In genomic region chr14:24329736-24330135, GRCh38 we compare ENCODE assay signal across 11 cellular contexts. TPM values are rescaled to one million over a fixed set of nuclear protein-coding genes. Genes with fewer than 3 reads are reported as not detected.
DNase-seq lines count a peak whose midpoint lies in the region; ATAC-seq and TF ChIP-seq lines count a peak whose summit lies in the region.
"Had no signal": no experiment of that assay in that cellular context is flagged by ENCODE, and none has a peak within 500 bp of the region (broad histone marks: within the 10 kb centered on the region; RNA-seq: fewer than 3 reads in every experiment).

No MANE protein-coding gene starts in this region.

- BruUV-seq in IMR-90 (replicated peaks; lab: Mats Ljungman, UMichigan) = no TSS peak

- DNase-seq in IMR-90 = no peak
- DNase-seq in activated CD4-positive, alpha-beta T cell treated with anti-CD3 and anti-CD28 coated beads for 48 hours = peak; percentile 59
- DNase-seq in body of pancreas = peak in 3 of 4 donors; percentile 43 to 83 (median 45)
- peak; percentile 94 for DNase-seq in spleen
- no peak for DNase-seq in NCI-H1105 treated with DMSO at 0.1 percent for 48 hours (lab: John Stamatoyannopoulos, UW)
- DNase-seq in kidney tubule cell (ENCODE audit: low spot score) = no peak
- DNase-seq: DMS79 treated with DMSO at 0.1 percent for 48 hours, Karpas-422, RPMI8226 had no signal

- H3K14ac ChIP-seq in IMR-90 (replicated peaks; ENCODE audit: low read depth, low read length) = no peak overlapping the region

- H3K36me3 ChIP-seq in IMR-90 (ENCODE audit: control insufficient read depth, insufficient read depth, low read length) = no peaks in the 10 kb centered on the region
- no peaks in the 10 kb centered on the region for H3K36me3 ChIP-seq in body of pancreas (replicated peaks in 1 of 2; ENCODE audit: insufficient read depth in 1 of 2, low read depth in 2 of 2)
- H3K36me3 ChIP-seq in spleen = peaks cover 0 to 8% (median 0%) of the 10 kb centered on the region in 6 donors

- H3K79me1 ChIP-seq in IMR-90 (ENCODE audit: low read depth in 1 of 2, low read length in 2 of 2) = no peaks in the 10 kb centered on the region

- intact Hi-C loops in IMR-90 (cut with micrococcal nuclease) = no loop called here
- intact Hi-C loops in body of pancreas (cut with DNase I) = loop anchor here (10.0 kb wide), 1 partner anchor 105 kb away; no protein-coding TSS in a partner anchor
- intact Hi-C loops in spleen (cut with DNase I; ENCODE audit: low total_unique reads) = no loop called here

- no peak overlapping the region for H4K5ac ChIP-seq in IMR-90 (ENCODE audit: low read depth, low read length)

- H4K8ac ChIP-seq in IMR-90 (ENCODE audit: low read depth in 2 of 2, low read length in 2 of 2) = no peak overlapping the region

- TF ChIP-seq POLR2A in IMR-90 (IDR thresholded peaks at IDR 0.05; ENCODE audit: low read depth, low read length) (no peak), body of pancreas (IDR thresholded peaks at IDR 0.05) (peak in 1 of 3 donors; percentile 23), spleen (IDR thresholded peaks at IDR 0.05) (no peak)

- H3K4ac ChIP-seq in IMR-90 (ENCODE audit: low read depth, low read length) = no peak overlapping the region

- H3K9me1 ChIP-seq in IMR-90 (ENCODE audit: insufficient read depth, low read length) = no peaks in the 10 kb centered on the region; the same call in 1 of the 2 replicates

- CTCF ChIA-PET in IMR-90 (lab: Yijun Ruan, JAX) = interaction anchor here (5.6 kb wide), 1 partner anchor 101 kb away, joined by 63 read pairs; the partner anchor contains the start of genes CBLN3 and KHNYN

- TF ChIP-seq CTCF in IMR-90 (conservative IDR thresholded peaks at IDR 0.05; ENCODE audit: low read depth, low read length) (no peak), body of pancreas (IDR thresholded peaks at IDR 0.05) (no peak), spleen (IDR thresholded peaks at IDR 0.05 in 8 of 11, conservative IDR thresholded peaks at IDR 0.05 in 3 of 11) (peak in 1 of 11 experiments; percentile 6)

- in situ Hi-C loops in IMR-90 (cut with MboI; ENCODE audit: low sequenced_read_pairs) = loop anchor here (5.0 kb wide), 1 partner anchor 108 kb away; no protein-coding TSS in a partner anchor

- no peaks in the 10 kb centered on the region for H3K9me3 ChIP-seq in IMR-90 (ENCODE audit: control insufficient read depth, insufficient read depth, low read length)
- H3K9me3 ChIP-seq in body of pancreas = no peaks in the 10 kb centered on the region
- no peaks in the 10 kb centered on the region for H3K9me3 ChIP-seq in spleen

- no peak overlapping the region for H4K91ac ChIP-seq in IMR-90 (ENCODE audit: insufficient read depth, low read depth, low read length)

- peaks cover 3% of the 10 kb centered on the region; the same call in 1 of the 2 replicates for H3K4me1 ChIP-seq in IMR-90 (ENCODE audit: control insufficient read depth, insufficient read depth, low read length)
- H3K4me1 ChIP-seq in body of pancreas = peaks cover 31% of the 10 kb centered on the region
- H3K4me1 ChIP-seq in spleen = peaks cover 44 to 99% (median 83%) of the 10 kb centered on the region in 6 donors

- H2AK5ac ChIP-seq in IMR-90 (ENCODE audit: low read depth, low read length) = no peak overlapping the region; the same call in 1 of the 2 replicates

- H3K4me3 ChIP-seq in IMR-90 (ENCODE audit: insufficient read depth, low read depth, low read length) (no peak overlapping the region), body of pancreas (no peak overlapping the region), spleen (peak overlapping the region in 1 of 8 donors; percentile 28)

- H3K9ac ChIP-seq in IMR-90 (ENCODE audit: low read depth, low read length) = no peak overlapping the region

- no peak overlapping the region for H2BK15ac ChIP-seq in IMR-90 (ENCODE audit: low read depth, low read length)

- no peak overlapping the region for H2AK9ac ChIP-seq in IMR-90 (replicated peaks; ENCODE audit: low read depth, low read length, poor library complexity)

- H3K56ac ChIP-seq in IMR-90 (ENCODE audit: extremely low read depth, insufficient read depth, low read length) = no peak overlapping the region

- H3K27me3 ChIP-seq in IMR-90 (ENCODE audit: control insufficient read depth, insufficient read depth, low read length) (peaks cover 30% of the 10 kb centered on the region), body of pancreas (peaks cover under 1 to 5% of the 10 kb centered on the region in 2 donors), spleen (replicated peaks in 1 of 7) (peaks cover 0 to 26% (median 6%) of the 10 kb centered on the region in 7 donors)

- H4K20me1 ChIP-seq in IMR-90 (ENCODE audit: insufficient read depth, low read length) = no peaks in the 10 kb centered on the region

- POLR2A ChIA-PET in IMR-90 (lab: Charles Lee; ENCODE audit: unreplicated experiment) = no interaction called here

- no peak for ATAC-seq in IMR-90 (ENCODE audit: low read depth)
- no peak for ATAC-seq in body of pancreas
- no peak for ATAC-seq in HG02678 (IDR thresholded peaks at IDR 0.05; ENCODE audit: unreplicated experiment)
- ATAC-seq in HG03342 (IDR thresholded peaks at IDR 0.05; ENCODE audit: unreplicated experiment) = no peak

- H3K4me2 ChIP-seq in IMR-90 (ENCODE audit: low read depth, low read length) = no peak overlapping the region

- H3K27ac ChIP-seq in IMR-90 (ENCODE audit: insufficient read depth, low read length) (no peak overlapping the region), body of pancreas (no peak overlapping the region), spleen (peak overlapping the region in 7 of 8 donors; percentile 26 to 85 (median 52))

- no peak overlapping the region for H3K18ac ChIP-seq in IMR-90 (ENCODE audit: low read depth, low read length)

- dilution Hi-C loops in IMR-90 (cut with HindIII; ENCODE audit: low sequenced_read_pairs, unreplicated experiment) = no loop called here

- TF ChIP-seq RAD21 in IMR-90 (IDR thresholded peaks at IDR 0.05; ENCODE audit: low read length) = no peak

- H2BK120ac ChIP-seq in IMR-90 (ENCODE audit: low read depth, low read length) = no peak overlapping the region

- no peak overlapping the region for H3K23ac ChIP-seq in IMR-90 (ENCODE audit: low read depth, low read length)

- no CpG with 5 or more reads among the region's 9 CpGs for WGBS in IMR-90 (ENCODE audit: extremely low coverage in 2 of 2, insufficient read length in 1 of 2), 2 experiments
- 45 to 70% methylated on average over 6 to 9 of the region's 9 CpGs for WGBS in body of pancreas, 2 donors
- 12 to 48% (median 32%) methylated on average over 2 to 9 of the region's 9 CpGs for WGBS in spleen, 5 donors

- no peak overlapping the region for H2BK20ac ChIP-seq in IMR-90 (ENCODE audit: low read depth, low read length)

- no peak overlapping the region for H2BK5ac ChIP-seq in IMR-90 (ENCODE audit: low read depth, low read length, poor library complexity, severe bottlenecking)

- peak overlapping the region; percentile 51 for H2AFZ ChIP-seq in IMR-90 (replicated peaks; ENCODE audit: low read length, poor library complexity)

TF ChIP-seq in IMR-90, 13 proteins besides CTCF, POLR2A, EP300 and RAD21 (continues in another document):
- no peak for TF ChIP-seq USF2 (IDR thresholded peaks at IDR 0.05; ENCODE audit: low read depth, low read length)
- TF ChIP-seq RCOR1 (IDR thresholded peaks at IDR 0.05; ENCODE audit: insufficient replicate concordance, low read length) = no peak
- TF ChIP-seq SMC3 (IDR thresholded peaks at IDR 0.05; ENCODE audit: low read depth, low read length) = no peak
- TF ChIP-seq BHLHE40 (IDR thresholded peaks at IDR 0.05; ENCODE audit: low read depth, low read length) = no peak
- no peak for TF ChIP-seq RFX5 (IDR thresholded peaks at IDR 0.05; ENCODE audit: low read depth, low read length)

RNA-seq across cellular contexts. Expression of gene ADCY4, which starts 5.1 kb away (rescaled TPM):
- total RNA-seq in IMR-90 (2012; rRNA removed) (not detected in 2 replicates), body of pancreas (10 to 100 TPM; 10.6 to 14.8 TPM), spleen (100 to 1,000 TPM in 1 of 7 donors, 10 to 100 TPM in 6; 34.4 to 114 (median 68.7) TPM)
- polyA plus RNA-seq in IMR-90 (2012; rRNA removed) (0.04 TPM in 1 of 2 replicates, not detected in the other), spleen (10 to 100 TPM; 13.0 to 53.5 (median 34.0) TPM)
- polyA plus RNA-seq in IMR-90 (2012; cell fraction: cytosol; rRNA removed) = 0.08 TPM in 1 of 2 replicates, not detected in the other
- 0.33 and 0.42 TPM in 2 replicates for polyA plus RNA-seq in IMR-90 (2012; cell fraction: nucleus; rRNA removed; ENCODE audit: low replicate concordance)

RNA-seq across cellular contexts. Expression of gene RIPK3, which starts 10.1 kb away (rescaled TPM):
- not detected in 2 replicates for total RNA-seq in IMR-90 (2012; rRNA removed)
- 0.09 TPM in 1 of 2 replicates, not detected in the other for polyA plus RNA-seq in IMR-90 (2012; rRNA removed)
- 0.02 and 0.04 TPM in 2 replicates for polyA plus RNA-seq in IMR-90 (2012; cell fraction: cytosol; rRNA removed)
- polyA plus RNA-seq in IMR-90 (2012; cell fraction: nucleus; rRNA removed; ENCODE audit: low replicate concordance) = 0.42 TPM in 2 replicates
- total RNA-seq in body of pancreas = 1 to 10 TPM; 6.0 to 9.9 TPM
- 10 to 100 TPM; 24.8 to 42.4 (median 32.6) TPM for total RNA-seq in spleen
- 10 to 100 TPM; 14.0 to 18.4 (median 14.7) TPM for polyA plus RNA-seq in spleen

RNA-seq across cellular contexts. Expression of gene LTB4R, which starts 18.4 kb away (rescaled TPM):
- total RNA-seq in IMR-90 (2012; rRNA removed) (0.18 and 0.28 TPM in 2 replicates), body of pancreas (1 to 10 TPM; 3.6 to 9.1 TPM), spleen (10 to 100 TPM; 20.9 to 50.4 (median 35.8) TPM)
- polyA plus RNA-seq in IMR-90 (2012; rRNA removed) (2.3 TPM in 2 replicates), spleen (10 to 100 TPM; 13.9 to 28.6 (median 28.6) TPM)
- polyA plus RNA-seq in IMR-90 (2012; cell fraction: cytosol; rRNA removed) = 0.10 and 0.38 TPM in 2 replicates
- 26.7 and 90.3 TPM in 2 replicates for polyA plus RNA-seq in IMR-90 (2012; cell fraction: nucleus; rRNA removed; ENCODE audit: low replicate concordance)

RNA-seq across cellular contexts. Expression of gene LTB4R2, which starts 19.8 kb away (rescaled TPM):
- 0.56 and 0.72 TPM in 2 replicates for total RNA-seq in IMR-90 (2012; rRNA removed)
- 1.7 and 2.0 TPM in 2 replicates for polyA plus RNA-seq in IMR-90 (2012; rRNA removed)
- 0.49 and 0.66 TPM in 2 replicates for polyA plus RNA-seq in IMR-90 (2012; cell fraction: cytosol; rRNA removed)
- polyA plus RNA-seq in IMR-90 (2012; cell fraction: nucleus; rRNA removed; ENCODE audit: low replicate concordance) = 17.9 and 66.1 TPM in 2 replicates
- total RNA-seq in body of pancreas = 10 to 100 TPM; 10.9 to 31.3 TPM
- 10 to 100 TPM in 6 of 7 donors, 1 to 10 TPM in 1; 9.2 to 32.3 (median 18.1) TPM for total RNA-seq in spleen
- 1 to 10 TPM in 2 of 3 donors, under 1 TPM in 1; 0.83 to 4.0 (median 1.3) TPM for polyA plus RNA-seq in spleen

RNA-seq across cellular contexts. Expression of gene CIDEB, which starts 22.0 kb away (rescaled TPM):
- under 0.01 TPM in 2 replicates for total RNA-seq in IMR-90 (2012; rRNA removed)
- polyA plus RNA-seq in IMR-90 (2012; rRNA removed) = 0.19 TPM in 2 replicates
- polyA plus RNA-seq in IMR-90 (2012; cell fraction: cytosol; rRNA removed) = 0.06 and 0.14 TPM in 2 replicates
- polyA plus RNA-seq in IMR-90 (2012; cell fraction: nucleus; rRNA removed; ENCODE audit: low replicate concordance) = 0.26 and 0.33 TPM in 2 replicates
- 10 to 100 TPM; 19.1 to 34.0 TPM for total RNA-seq in body of pancreas
- 100 to 1,000 TPM in 2 of 7 donors, 10 to 100 TPM in 5; 54.0 to 145 (median 88.8) TPM for total RNA-seq in spleen
- polyA plus RNA-seq in spleen = 10 to 100 TPM; 31.0 to 33.6 (median 31.4) TPM

Comparison
In these comparisons a context has a peak if more than half of its experiments do, and no peak if none do; other contexts are left out.
1. DNase-seq: peak in activated CD4-positive, alpha-beta T cell treated with anti-CD3 and anti-CD28 coated beads for 48 hours (single experiment), body of pancreas (3 of 4) and spleen (single experiment); none in IMR-90 (single experiment), NCI-H1105 treated with DMSO at 0.1 percent for 48 hours (single experiment) and kidney tubule cell (single experiment).
2. H3K27ac ChIP-seq: peak in spleen (7 of 8); none in IMR-90 (single experiment) and body of pancreas (0 of 4).
3. RNA of gene ADCY4, which starts 5.1 kb away (total RNA-seq): 34.4 to 114 TPM in spleen and 10.6 to 14.8 TPM in body of pancreas; not detected in IMR-90; every median in the first group is over 10 times any median in the second.